ENCODE assay signal across 7 cellular contexts in genomic region chr17:7221281-7222092, GRCh38. TPM values are rescaled to one million over a fixed set of nuclear protein-coding genes. Genes with fewer than 3 reads are reported as not detected.
DNase-seq lines count a peak whose midpoint lies in the region; ATAC-seq and TF ChIP-seq lines count a peak whose summit lies in the region.
"Had no signal": no experiment of that assay in that cellular context is flagged by ENCODE, and none has a peak within 500 bp of the region (broad histone marks: within the 10 kb centered on the region; RNA-seq: fewer than 3 reads in every experiment).

No MANE protein-coding gene starts in this region.

- peaks cover 36 to 53% (median 41%) of the 10 kb centered on the region in 4 donors for H3K4me1 ChIP-seq in upper lobe of left lung

- H3K27me3 ChIP-seq in upper lobe of left lung: no peaks in the 10 kb centered on the region
- H3K27me3 ChIP-seq: SJSA1 had no signal

- H3K9me3 ChIP-seq in upper lobe of left lung: no peaks in the 10 kb centered on the region
- H3K9me3 ChIP-seq: SJSA1 had no signal

- DNase-seq in Right ventricle myocardium superior (peak; percentile 29), cardiac septum (ENCODE audit: low spot score) (no peak), left cardiac atrium (peak; percentile 21), upper lobe of left lung (no peak), epidermal melanocyte (ENCODE audit: insufficient read length, low spot score) (no peak), foreskin melanocyte (no peak)

- H3K36me3 ChIP-seq in upper lobe of left lung: peaks cover 11 to 56% (median 51%) of the 10 kb centered on the region in 4 donors

- TF ChIP-seq POLR2A in upper lobe of left lung (IDR thresholded peaks at IDR 0.05): no peak

- H3K4me3 ChIP-seq in upper lobe of left lung: peak overlapping the region in 1 of 4 donors; percentile 93

- no peak for TF ChIP-seq EP300 in upper lobe of left lung (IDR thresholded peaks at IDR 0.05)

- H3K27ac ChIP-seq in upper lobe of left lung: peak overlapping the region; percentile 95 to 100 (median 97)

- no peak for TF ChIP-seq CTCF in upper lobe of left lung (IDR thresholded peaks at IDR 0.05)

- WGBS in upper lobe of left lung, 2 donors: 83 to 86% methylated on average over 10 of the region's 10 CpGs

- ATAC-seq in Right ventricle myocardium superior (ENCODE audit: poor library complexity): no peak
- no peak for ATAC-seq in left cardiac atrium
- ATAC-seq in upper lobe of left lung (ENCODE audit: low FRiP score in 2 of 2): no peak

- intact Hi-C loops in Right ventricle myocardium superior (cut with DNase I): no loop called here
- intact Hi-C loops in cardiac septum (cut with DNase I): loop anchor here (2.0 kb wide), 1 partner anchor 17 kb away; the partner anchor contains the start of gene PHF23
- intact Hi-C loops in left cardiac atrium (cut with DNase I): no loop called here

RNA-seq across cellular contexts. Expression of gene ACADVL, which starts 1.7 kb away (rescaled TPM):
- total RNA-seq in Right ventricle myocardium superior: 2,247 TPM
- 966 TPM for total RNA-seq in cardiac septum
- total RNA-seq in left cardiac atrium: 1,000 to 10,000 TPM in 1 of 2 donors, 100 to 1,000 TPM in 1; 891 to 1,101 TPM
- 1,000 to 10,000 TPM in 2 of 6 donors, 100 to 1,000 TPM in 4; 377 to 1,449 (median 553) TPM for total RNA-seq in upper lobe of left lung

RNA-seq across cellular contexts. Expression of gene DLG4, which starts 1.9 kb away (rescaled TPM):
- total RNA-seq in Right ventricle myocardium superior (20.4 TPM), cardiac septum (16.0 TPM), left cardiac atrium (10 to 100 TPM; 21.3 to 22.9 TPM), upper lobe of left lung (10 to 100 TPM; 10.5 to 32.5 (median 19.4) TPM)

RNA-seq across cellular contexts. Expression of gene DVL2, which starts 12.8 kb away (rescaled TPM):
- total RNA-seq in Right ventricle myocardium superior (20.4 TPM), cardiac septum (22.5 TPM), left cardiac atrium (10 to 100 TPM; 22.5 to 23.8 TPM), upper lobe of left lung (10 to 100 TPM; 40.4 to 70.2 (median 42.4) TPM)

RNA-seq across cellular contexts. Expression of gene PHF23, which starts 17.8 kb away (rescaled TPM):
- total RNA-seq in Right ventricle myocardium superior (19.4 TPM), cardiac septum (20.5 TPM), left cardiac atrium (10 to 100 TPM; 18.5 to 27.5 TPM), upper lobe of left lung (10 to 100 TPM; 25.4 to 54.5 (median 31.2) TPM)

RNA-seq across cellular contexts. Expression of gene GABARAP, which starts 20.8 kb away (rescaled TPM):
- total RNA-seq in Right ventricle myocardium superior (432 TPM), cardiac septum (449 TPM), left cardiac atrium (100 to 1,000 TPM; 459 to 475 TPM), upper lobe of left lung (100 to 1,000 TPM; 381 to 631 (median 601) TPM)

Comparison
In these comparisons a context has a peak if more than half of its experiments do, and no peak if none do; other contexts are left out.
1. DNase-seq: peak in Right ventricle myocardium superior (single experiment) and left cardiac atrium (single experiment); none in cardiac septum (single experiment), upper lobe of left lung (0 of 2), epidermal melanocyte (single experiment) and foreskin melanocyte (single experiment).